ENCODE assay signal across 1 cellular context in the genomic region with DNA sequence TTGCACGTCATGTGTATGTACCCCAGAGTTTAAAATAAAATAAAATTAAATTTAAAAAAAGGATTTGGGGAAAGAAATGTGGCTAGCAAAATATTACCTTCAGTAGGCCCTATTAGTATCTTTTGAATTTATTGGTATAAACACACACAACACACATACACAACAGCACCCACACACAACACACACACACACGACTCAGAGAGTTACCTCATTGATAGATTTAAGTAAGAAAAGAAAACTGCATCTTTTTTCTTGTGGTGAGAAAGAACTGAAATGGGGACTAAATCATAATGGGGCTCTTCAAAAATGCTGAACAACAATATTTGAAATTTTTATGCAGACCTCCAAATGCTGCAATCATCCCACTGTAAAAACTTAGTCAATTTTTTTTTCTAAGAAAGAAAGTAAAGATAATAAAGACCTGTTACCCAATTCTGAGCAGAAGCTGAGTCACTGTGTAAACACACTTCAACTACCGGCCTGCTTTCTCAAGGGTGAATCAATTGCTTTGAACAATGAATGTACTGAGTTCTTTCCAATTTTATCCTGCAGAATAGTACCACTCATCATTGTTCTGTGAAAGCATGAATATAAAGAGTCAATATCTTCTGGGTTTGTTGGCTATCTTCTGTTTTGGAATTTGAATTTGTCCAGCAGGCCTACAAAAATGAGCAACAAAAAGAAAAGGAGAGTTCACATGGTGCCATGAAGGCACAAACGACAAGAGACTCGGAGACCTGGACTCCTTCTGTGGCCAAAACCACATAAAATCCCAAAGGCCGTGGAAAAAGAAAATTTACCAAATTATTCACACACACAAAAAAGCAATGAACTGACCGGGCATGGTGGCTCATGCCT.
A peak's percentile ranks its signal among the peaks of the same experiment; 100 is the strongest.
TF ChIP-seq lines count a peak whose summit lies in the region.

No MANE protein-coding gene starts in this region.

TF ChIP-seq in K562, 482 proteins besides CTCF, POLR2A, EP300 and RAD21 (continues in another document):
- no peak for TF ChIP-seq NR2F6 (CRISPR knock-in tag; IDR thresholded peaks at IDR 0.05)
- TF ChIP-seq TCF7 (IDR thresholded peaks at IDR 0.05; ENCODE audit: borderline replicate concordance) = no peak
- no peak for TF ChIP-seq ZNF408 (CRISPR knock-in tag; IDR thresholded peaks at IDR 0.05; ENCODE audit: low read depth)
- TF ChIP-seq, protein P1, sequence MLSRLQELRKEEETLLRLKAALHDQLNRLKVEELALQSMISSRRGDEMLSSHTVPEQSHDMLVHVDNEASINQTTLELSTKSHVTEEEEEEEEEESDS (CRISPR knock-in tag; IDR thresholded peaks at IDR 0.05) = no peak
- TF ChIP-seq, protein P2, sequence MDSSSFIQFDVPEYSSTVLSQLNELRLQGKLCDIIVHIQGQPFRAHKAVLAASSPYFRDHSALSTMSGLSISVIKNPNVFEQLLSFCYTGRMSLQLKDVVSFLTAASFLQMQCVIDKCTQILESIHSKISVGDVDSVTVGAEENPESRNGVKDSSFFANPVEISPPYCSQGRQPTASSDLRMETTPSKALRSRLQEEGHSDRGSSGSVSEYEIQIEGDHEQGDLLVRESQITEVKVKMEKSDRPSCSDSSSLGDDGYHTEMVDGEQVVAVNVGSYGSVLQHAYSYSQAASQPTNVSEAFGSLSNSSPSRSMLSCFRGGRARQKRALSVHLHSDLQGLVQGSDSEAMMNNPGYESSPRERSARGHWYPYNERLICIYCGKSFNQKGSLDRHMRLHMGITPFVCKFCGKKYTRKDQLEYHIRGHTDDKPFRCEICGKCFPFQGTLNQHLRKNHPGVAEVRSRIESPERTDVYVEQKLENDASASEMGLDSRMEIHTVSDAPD (CRISPR knock-in tag; IDR thresholded peaks at IDR 0.05) = no peak
- TF ChIP-seq BRD9 (IDR thresholded peaks at IDR 0.05; ENCODE audit: low read depth, partially characterized antibody) = peak; percentile 65
- TF ChIP-seq LEF1 (IDR thresholded peaks at IDR 0.05) = peak; percentile 92
- TF ChIP-seq ARID1B (IDR thresholded peaks at IDR 0.05) = peak; percentile 87
- no peak for TF ChIP-seq HOMEZ (CRISPR knock-in tag; IDR thresholded peaks at IDR 0.05)
- peak in 1 of 3 experiments; percentile 28; a peak in 1 of 6 replicates for TF ChIP-seq ZBTB11 (CRISPR knock-in tag; IDR thresholded peaks at IDR 0.05)
- TF ChIP-seq BCOR (IDR thresholded peaks at IDR 0.05) = no peak
- TF ChIP-seq ZHX1 (conservative IDR thresholded peaks at IDR 0.05; ENCODE audit: low read length) = no peak
- TF ChIP-seq RNF219 (CRISPR knock-in tag; IDR thresholded peaks at IDR 0.05) = no peak
- TF ChIP-seq TEAD1 (CRISPR knock-in tag; IDR thresholded peaks at IDR 0.05) = no peak
- no peak for TF ChIP-seq NR4A1 (CRISPR knock-in tag; IDR thresholded peaks at IDR 0.05)
- TF ChIP-seq NR4A1 (tag; IDR thresholded peaks at IDR 0.05) = 0 out of 2 replicates have a peak, but pooled peaks have one; percentile 48
- no peak for TF ChIP-seq ZNF217 (CRISPR knock-in tag; IDR thresholded peaks at IDR 0.05)
- no peak for TF ChIP-seq ERF (CRISPR knock-in tag; IDR thresholded peaks at IDR 0.05)
- TF ChIP-seq ZNF316 (IDR thresholded peaks at IDR 0.05) = peak; percentile 85
- peak; percentile 97 for TF ChIP-seq CEBPB (tag; IDR thresholded peaks at IDR 0.05)
- no peak for TF ChIP-seq SREBF1 (IDR thresholded peaks at IDR 0.05; ENCODE audit: borderline replicate concordance, low read depth, low read length)
- no peak for TF ChIP-seq BDP1 (IDR thresholded peaks at IDR 0.05; ENCODE audit: insufficient read depth, insufficient read length)
- no peak for TF ChIP-seq CLOCK (CRISPR knock-in tag; IDR thresholded peaks at IDR 0.05; ENCODE audit: borderline replicate concordance)
- TF ChIP-seq DPF2 (IDR thresholded peaks at IDR 0.05) = peak; percentile 94
- peak; percentile 96 for TF ChIP-seq FOSL1 (tag; conservative IDR thresholded peaks at IDR 0.05)
- peak; percentile 97 for TF ChIP-seq NFE2 (IDR thresholded peaks at IDR 0.05; ENCODE audit: low read depth)
- TF ChIP-seq MAFG (tag; conservative IDR thresholded peaks at IDR 0.05) = peak; percentile 85
- TF ChIP-seq BRF1 (IDR thresholded peaks at IDR 0.05; ENCODE audit: borderline replicate concordance, extremely low read depth, insufficient read length) = no peak
- 0 out of 2 replicates have a peak, but pooled peaks have one; percentile 32 for TF ChIP-seq NFRKB (IDR thresholded peaks at IDR 0.05; ENCODE audit: low read depth)
- TF ChIP-seq, protein P3, sequence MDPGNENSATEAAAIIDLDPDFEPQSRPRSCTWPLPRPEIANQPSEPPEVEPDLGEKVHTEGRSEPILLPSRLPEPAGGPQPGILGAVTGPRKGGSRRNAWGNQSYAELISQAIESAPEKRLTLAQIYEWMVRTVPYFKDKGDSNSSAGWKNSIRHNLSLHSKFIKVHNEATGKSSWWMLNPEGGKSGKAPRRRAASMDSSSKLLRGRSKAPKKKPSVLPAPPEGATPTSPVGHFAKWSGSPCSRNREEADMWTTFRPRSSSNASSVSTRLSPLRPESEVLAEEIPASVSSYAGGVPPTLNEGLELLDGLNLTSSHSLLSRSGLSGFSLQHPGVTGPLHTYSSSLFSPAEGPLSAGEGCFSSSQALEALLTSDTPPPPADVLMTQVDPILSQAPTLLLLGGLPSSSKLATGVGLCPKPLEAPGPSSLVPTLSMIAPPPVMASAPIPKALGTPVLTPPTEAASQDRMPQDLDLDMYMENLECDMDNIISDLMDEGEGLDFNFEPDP (CRISPR knock-in tag; IDR thresholded peaks at IDR 0.05) = no peak
- no peak for TF ChIP-seq FIP1L1 (IDR thresholded peaks at IDR 0.05; ENCODE audit: low read depth, low read length, poor library complexity, severe bottlenecking)
- TF ChIP-seq, protein P4, sequence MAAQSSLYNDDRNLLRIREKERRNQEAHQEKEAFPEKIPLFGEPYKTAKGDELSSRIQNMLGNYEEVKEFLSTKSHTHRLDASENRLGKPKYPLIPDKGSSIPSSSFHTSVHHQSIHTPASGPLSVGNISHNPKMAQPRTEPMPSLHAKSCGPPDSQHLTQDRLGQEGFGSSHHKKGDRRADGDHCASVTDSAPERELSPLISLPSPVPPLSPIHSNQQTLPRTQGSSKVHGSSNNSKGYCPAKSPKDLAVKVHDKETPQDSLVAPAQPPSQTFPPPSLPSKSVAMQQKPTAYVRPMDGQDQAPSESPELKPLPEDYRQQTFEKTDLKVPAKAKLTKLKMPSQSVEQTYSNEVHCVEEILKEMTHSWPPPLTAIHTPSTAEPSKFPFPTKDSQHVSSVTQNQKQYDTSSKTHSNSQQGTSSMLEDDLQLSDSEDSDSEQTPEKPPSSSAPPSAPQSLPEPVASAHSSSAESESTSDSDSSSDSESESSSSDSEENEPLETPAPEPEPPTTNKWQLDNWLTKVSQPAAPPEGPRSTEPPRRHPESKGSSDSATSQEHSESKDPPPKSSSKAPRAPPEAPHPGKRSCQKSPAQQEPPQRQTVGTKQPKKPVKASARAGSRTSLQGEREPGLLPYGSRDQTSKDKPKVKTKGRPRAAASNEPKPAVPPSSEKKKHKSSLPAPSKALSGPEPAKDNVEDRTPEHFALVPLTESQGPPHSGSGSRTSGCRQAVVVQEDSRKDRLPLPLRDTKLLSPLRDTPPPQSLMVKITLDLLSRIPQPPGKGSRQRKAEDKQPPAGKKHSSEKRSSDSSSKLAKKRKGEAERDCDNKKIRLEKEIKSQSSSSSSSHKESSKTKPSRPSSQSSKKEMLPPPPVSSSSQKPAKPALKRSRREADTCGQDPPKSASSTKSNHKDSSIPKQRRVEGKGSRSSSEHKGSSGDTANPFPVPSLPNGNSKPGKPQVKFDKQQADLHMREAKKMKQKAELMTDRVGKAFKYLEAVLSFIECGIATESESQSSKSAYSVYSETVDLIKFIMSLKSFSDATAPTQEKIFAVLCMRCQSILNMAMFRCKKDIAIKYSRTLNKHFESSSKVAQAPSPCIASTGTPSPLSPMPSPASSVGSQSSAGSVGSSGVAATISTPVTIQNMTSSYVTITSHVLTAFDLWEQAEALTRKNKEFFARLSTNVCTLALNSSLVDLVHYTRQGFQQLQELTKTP (IDR thresholded peaks at IDR 0.05; ENCODE audit: low read depth in 1 of 2, partially characterized antibody in 2 of 2) = no peak
- TF ChIP-seq MAFF (IDR thresholded peaks at IDR 0.05; ENCODE audit: low read length) = peak; percentile 76
- no peak for TF ChIP-seq NFIC (IDR thresholded peaks at IDR 0.05)
- no peak for TF ChIP-seq MIER1 (IDR thresholded peaks at IDR 0.05; ENCODE audit: low read depth)
- TF ChIP-seq FOS (IDR thresholded peaks at IDR 0.05; ENCODE audit: extremely low read depth, insufficient read length) = peak; percentile 51
- TF ChIP-seq EP400 (IDR thresholded peaks at IDR 0.05) = peak; percentile 26; the same call in 1 of the 2 replicates
- TF ChIP-seq NFE2L1 (tag; IDR thresholded peaks at IDR 0.05; ENCODE audit: borderline replicate concordance, low read depth) = peak; percentile 45; the same call in 1 of the 2 replicates
